In the genomic region with DNA sequence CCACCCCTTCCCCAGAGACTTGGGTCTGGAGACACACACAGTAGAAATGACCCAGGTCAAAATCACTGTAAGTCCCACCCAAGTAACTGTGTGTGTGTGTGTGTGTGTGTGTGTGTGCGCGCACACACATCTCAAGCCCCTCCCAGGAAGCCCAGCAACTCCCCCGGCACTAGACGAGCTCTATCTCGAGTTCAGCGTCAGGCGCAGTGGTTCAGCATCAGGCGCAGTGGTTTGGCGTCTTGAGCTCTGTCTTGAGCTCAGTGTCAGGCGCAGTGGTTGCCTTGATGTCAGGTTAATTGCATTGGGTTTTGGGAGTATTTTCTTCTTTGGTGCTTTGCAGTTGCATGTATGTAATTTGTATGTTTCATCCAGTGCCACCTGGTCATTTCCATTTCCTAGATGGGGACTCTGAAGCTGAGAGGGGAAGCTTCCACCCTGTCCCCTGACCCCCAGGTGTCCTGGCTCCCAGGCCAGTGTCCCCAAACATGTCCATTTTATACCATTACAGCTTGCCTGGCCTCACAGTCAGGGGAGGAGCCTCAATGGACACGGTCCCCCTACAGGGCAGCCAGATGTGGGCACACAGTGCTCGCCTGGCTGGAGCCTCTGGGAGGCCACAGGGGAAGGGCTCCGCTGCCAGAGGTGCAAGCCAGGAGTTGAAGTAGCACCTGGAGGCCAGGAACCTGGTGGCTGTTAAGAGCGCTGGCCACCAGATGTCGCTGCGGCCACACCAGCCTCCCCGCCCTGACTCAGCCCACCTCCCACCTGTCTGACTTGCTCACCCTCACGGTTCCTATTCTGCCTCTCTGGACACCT, we compare ENCODE assay signal across 1 cellular context.
TF ChIP-seq lines count a peak whose summit lies in the region.

No MANE protein-coding gene starts in this region.

TF ChIP-seq in HepG2, 621 proteins besides CTCF, POLR2A, EP300 and RAD21 (continued from another document and continues in another):
- TF ChIP-seq, protein P1, sequence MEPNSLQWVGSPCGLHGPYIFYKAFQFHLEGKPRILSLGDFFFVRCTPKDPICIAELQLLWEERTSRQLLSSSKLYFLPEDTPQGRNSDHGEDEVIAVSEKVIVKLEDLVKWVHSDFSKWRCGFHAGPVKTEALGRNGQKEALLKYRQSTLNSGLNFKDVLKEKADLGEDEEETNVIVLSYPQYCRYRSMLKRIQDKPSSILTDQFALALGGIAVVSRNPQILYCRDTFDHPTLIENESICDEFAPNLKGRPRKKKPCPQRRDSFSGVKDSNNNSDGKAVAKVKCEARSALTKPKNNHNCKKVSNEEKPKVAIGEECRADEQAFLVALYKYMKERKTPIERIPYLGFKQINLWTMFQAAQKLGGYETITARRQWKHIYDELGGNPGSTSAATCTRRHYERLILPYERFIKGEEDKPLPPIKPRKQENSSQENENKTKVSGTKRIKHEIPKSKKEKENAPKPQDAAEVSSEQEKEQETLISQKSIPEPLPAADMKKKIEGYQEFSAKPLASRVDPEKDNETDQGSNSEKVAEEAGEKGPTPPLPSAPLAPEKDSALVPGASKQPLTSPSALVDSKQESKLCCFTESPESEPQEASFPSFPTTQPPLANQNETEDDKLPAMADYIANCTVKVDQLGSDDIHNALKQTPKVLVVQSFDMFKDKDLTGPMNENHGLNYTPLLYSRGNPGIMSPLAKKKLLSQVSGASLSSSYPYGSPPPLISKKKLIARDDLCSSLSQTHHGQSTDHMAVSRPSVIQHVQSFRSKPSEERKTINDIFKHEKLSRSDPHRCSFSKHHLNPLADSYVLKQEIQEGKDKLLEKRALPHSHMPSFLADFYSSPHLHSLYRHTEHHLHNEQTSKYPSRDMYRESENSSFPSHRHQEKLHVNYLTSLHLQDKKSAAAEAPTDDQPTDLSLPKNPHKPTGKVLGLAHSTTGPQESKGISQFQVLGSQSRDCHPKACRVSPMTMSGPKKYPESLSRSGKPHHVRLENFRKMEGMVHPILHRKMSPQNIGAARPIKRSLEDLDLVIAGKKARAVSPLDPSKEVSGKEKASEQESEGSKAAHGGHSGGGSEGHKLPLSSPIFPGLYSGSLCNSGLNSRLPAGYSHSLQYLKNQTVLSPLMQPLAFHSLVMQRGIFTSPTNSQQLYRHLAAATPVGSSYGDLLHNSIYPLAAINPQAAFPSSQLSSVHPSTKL (CRISPR knock-in tag; IDR thresholded peaks at IDR 0.05): peak; percentile 52; the same call in 1 of the 2 replicates
- no peak for TF ChIP-seq ZNF773 (CRISPR knock-in tag; IDR thresholded peaks at IDR 0.05; ENCODE audit: borderline replicate concordance)
- TF ChIP-seq MATR3 (CRISPR knock-in tag; IDR thresholded peaks at IDR 0.05): 0 out of 2 replicates have a peak, but pooled peaks have one; percentile 78
- TF ChIP-seq ZFP36L2 (CRISPR knock-in tag; IDR thresholded peaks at IDR 0.05): no peak
- 0 out of 2 replicates have a peak, but pooled peaks have one; percentile 44 for TF ChIP-seq ZSCAN9 (CRISPR knock-in tag; IDR thresholded peaks at IDR 0.05; ENCODE audit: borderline replicate concordance)
- no peak for TF ChIP-seq HES4 (CRISPR knock-in tag; IDR thresholded peaks at IDR 0.05; ENCODE audit: borderline replicate concordance)
- TF ChIP-seq HOXA3 (CRISPR knock-in tag; IDR thresholded peaks at IDR 0.05): 0 out of 2 replicates have a peak, but pooled peaks have one; percentile 19
- TF ChIP-seq HOXD1 (CRISPR knock-in tag; IDR thresholded peaks at IDR 0.05): no peak
- TF ChIP-seq ZNF431 (CRISPR knock-in tag; IDR thresholded peaks at IDR 0.05; ENCODE audit: borderline replicate concordance, low read depth): no peak
- TF ChIP-seq, protein P2, sequence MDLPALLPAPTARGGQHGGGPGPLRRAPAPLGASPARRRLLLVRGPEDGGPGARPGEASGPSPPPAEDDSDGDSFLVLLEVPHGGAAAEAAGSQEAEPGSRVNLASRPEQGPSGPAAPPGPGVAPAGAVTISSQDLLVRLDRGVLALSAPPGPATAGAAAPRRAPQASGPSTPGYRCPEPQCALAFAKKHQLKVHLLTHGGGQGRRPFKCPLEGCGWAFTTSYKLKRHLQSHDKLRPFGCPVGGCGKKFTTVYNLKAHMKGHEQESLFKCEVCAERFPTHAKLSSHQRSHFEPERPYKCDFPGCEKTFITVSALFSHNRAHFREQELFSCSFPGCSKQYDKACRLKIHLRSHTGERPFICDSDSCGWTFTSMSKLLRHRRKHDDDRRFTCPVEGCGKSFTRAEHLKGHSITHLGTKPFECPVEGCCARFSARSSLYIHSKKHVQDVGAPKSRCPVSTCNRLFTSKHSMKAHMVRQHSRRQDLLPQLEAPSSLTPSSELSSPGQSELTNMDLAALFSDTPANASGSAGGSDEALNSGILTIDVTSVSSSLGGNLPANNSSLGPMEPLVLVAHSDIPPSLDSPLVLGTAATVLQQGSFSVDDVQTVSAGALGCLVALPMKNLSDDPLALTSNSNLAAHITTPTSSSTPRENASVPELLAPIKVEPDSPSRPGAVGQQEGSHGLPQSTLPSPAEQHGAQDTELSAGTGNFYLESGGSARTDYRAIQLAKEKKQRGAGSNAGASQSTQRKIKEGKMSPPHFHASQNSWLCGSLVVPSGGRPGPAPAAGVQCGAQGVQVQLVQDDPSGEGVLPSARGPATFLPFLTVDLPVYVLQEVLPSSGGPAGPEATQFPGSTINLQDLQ (CRISPR knock-in tag; IDR thresholded peaks at IDR 0.05): 0 out of 2 replicates have a peak, but pooled peaks have one; percentile 40
- TF ChIP-seq, protein P3, sequence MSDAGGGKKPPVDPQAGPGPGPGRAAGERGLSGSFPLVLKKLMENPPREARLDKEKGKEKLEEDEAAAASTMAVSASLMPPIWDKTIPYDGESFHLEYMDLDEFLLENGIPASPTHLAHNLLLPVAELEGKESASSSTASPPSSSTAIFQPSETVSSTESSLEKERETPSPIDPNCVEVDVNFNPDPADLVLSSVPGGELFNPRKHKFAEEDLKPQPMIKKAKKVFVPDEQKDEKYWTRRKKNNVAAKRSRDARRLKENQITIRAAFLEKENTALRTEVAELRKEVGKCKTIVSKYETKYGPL (CRISPR knock-in tag; IDR thresholded peaks at IDR 0.05): no peak
- TF ChIP-seq, protein P4, sequence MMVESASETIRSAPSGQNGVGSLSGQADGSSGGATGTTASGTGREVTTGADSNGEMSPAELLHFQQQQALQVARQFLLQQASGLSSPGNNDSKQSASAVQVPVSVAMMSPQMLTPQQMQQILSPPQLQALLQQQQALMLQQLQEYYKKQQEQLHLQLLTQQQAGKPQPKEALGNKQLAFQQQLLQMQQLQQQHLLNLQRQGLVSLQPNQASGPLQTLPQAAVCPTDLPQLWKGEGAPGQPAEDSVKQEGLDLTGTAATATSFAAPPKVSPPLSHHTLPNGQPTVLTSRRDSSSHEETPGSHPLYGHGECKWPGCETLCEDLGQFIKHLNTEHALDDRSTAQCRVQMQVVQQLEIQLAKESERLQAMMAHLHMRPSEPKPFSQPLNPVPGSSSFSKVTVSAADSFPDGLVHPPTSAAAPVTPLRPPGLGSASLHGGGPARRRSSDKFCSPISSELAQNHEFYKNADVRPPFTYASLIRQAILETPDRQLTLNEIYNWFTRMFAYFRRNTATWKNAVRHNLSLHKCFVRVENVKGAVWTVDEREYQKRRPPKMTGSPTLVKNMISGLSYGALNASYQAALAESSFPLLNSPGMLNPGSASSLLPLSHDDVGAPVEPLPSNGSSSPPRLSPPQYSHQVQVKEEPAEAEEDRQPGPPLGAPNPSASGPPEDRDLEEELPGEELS (CRISPR knock-in tag; IDR thresholded peaks at IDR 0.05): no peak
- TF ChIP-seq EHMT2 (IDR thresholded peaks at IDR 0.05; ENCODE audit: borderline replicate concordance, low read depth, low read length): no peak
- TF ChIP-seq, protein P5, sequence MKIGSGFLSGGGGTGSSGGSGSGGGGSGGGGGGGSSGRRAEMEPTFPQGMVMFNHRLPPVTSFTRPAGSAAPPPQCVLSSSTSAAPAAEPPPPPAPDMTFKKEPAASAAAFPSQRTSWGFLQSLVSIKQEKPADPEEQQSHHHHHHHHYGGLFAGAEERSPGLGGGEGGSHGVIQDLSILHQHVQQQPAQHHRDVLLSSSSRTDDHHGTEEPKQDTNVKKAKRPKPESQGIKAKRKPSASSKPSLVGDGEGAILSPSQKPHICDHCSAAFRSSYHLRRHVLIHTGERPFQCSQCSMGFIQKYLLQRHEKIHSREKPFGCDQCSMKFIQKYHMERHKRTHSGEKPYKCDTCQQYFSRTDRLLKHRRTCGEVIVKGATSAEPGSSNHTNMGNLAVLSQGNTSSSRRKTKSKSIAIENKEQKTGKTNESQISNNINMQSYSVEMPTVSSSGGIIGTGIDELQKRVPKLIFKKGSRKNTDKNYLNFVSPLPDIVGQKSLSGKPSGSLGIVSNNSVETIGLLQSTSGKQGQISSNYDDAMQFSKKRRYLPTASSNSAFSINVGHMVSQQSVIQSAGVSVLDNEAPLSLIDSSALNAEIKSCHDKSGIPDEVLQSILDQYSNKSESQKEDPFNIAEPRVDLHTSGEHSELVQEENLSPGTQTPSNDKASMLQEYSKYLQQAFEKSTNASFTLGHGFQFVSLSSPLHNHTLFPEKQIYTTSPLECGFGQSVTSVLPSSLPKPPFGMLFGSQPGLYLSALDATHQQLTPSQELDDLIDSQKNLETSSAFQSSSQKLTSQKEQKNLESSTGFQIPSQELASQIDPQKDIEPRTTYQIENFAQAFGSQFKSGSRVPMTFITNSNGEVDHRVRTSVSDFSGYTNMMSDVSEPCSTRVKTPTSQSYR (CRISPR knock-in tag; IDR thresholded peaks at IDR 0.05; ENCODE audit: borderline replicate concordance): no peak
- TF ChIP-seq PHF20 (CRISPR knock-in tag; IDR thresholded peaks at IDR 0.05): no peak
- TF ChIP-seq, protein P6, sequence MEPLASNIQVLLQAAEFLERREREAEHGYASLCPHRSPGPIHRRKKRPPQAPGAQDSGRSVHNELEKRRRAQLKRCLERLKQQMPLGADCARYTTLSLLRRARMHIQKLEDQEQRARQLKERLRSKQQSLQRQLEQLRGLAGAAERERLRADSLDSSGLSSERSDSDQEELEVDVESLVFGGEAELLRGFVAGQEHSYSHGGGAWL (CRISPR knock-in tag; IDR thresholded peaks at IDR 0.05): peak; percentile 86
- no peak for TF ChIP-seq RNF2 (conservative IDR thresholded peaks at IDR 0.05; ENCODE audit: low read depth)
- TF ChIP-seq ZNF124 (CRISPR knock-in tag; IDR thresholded peaks at IDR 0.05): 0 out of 2 replicates have a peak, but pooled peaks have one; percentile 53
- no peak for TF ChIP-seq MTF2 (CRISPR knock-in tag; IDR thresholded peaks at IDR 0.05; ENCODE audit: borderline replicate concordance)
- TF ChIP-seq ZNF543 (CRISPR knock-in tag; IDR thresholded peaks at IDR 0.05): no peak
- no peak for TF ChIP-seq ZBTB3 (CRISPR knock-in tag; IDR thresholded peaks at IDR 0.05; ENCODE audit: borderline replicate concordance, low read depth)
- TF ChIP-seq, protein P7, sequence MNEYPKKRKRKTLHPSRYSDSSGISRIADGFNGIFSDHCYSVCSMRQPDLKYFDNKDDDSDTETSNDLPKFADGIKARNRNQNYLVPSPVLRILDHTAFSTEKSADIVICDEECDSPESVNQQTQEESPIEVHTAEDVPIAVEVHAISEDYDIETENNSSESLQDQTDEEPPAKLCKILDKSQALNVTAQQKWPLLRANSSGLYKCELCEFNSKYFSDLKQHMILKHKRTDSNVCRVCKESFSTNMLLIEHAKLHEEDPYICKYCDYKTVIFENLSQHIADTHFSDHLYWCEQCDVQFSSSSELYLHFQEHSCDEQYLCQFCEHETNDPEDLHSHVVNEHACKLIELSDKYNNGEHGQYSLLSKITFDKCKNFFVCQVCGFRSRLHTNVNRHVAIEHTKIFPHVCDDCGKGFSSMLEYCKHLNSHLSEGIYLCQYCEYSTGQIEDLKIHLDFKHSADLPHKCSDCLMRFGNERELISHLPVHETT (CRISPR knock-in tag; conservative IDR thresholded peaks at IDR 0.05): no peak
- TF ChIP-seq ZNF780A (CRISPR knock-in tag; IDR thresholded peaks at IDR 0.05): no peak
- TF ChIP-seq, protein P8, sequence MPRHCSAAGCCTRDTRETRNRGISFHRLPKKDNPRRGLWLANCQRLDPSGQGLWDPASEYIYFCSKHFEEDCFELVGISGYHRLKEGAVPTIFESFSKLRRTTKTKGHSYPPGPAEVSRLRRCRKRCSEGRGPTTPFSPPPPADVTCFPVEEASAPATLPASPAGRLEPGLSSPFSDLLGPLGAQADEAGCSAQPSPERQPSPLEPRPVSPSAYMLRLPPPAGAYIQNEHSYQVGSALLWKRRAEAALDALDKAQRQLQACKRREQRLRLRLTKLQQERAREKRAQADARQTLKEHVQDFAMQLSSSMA (CRISPR knock-in tag; IDR thresholded peaks at IDR 0.05): no peak
- TF ChIP-seq, protein P9, sequence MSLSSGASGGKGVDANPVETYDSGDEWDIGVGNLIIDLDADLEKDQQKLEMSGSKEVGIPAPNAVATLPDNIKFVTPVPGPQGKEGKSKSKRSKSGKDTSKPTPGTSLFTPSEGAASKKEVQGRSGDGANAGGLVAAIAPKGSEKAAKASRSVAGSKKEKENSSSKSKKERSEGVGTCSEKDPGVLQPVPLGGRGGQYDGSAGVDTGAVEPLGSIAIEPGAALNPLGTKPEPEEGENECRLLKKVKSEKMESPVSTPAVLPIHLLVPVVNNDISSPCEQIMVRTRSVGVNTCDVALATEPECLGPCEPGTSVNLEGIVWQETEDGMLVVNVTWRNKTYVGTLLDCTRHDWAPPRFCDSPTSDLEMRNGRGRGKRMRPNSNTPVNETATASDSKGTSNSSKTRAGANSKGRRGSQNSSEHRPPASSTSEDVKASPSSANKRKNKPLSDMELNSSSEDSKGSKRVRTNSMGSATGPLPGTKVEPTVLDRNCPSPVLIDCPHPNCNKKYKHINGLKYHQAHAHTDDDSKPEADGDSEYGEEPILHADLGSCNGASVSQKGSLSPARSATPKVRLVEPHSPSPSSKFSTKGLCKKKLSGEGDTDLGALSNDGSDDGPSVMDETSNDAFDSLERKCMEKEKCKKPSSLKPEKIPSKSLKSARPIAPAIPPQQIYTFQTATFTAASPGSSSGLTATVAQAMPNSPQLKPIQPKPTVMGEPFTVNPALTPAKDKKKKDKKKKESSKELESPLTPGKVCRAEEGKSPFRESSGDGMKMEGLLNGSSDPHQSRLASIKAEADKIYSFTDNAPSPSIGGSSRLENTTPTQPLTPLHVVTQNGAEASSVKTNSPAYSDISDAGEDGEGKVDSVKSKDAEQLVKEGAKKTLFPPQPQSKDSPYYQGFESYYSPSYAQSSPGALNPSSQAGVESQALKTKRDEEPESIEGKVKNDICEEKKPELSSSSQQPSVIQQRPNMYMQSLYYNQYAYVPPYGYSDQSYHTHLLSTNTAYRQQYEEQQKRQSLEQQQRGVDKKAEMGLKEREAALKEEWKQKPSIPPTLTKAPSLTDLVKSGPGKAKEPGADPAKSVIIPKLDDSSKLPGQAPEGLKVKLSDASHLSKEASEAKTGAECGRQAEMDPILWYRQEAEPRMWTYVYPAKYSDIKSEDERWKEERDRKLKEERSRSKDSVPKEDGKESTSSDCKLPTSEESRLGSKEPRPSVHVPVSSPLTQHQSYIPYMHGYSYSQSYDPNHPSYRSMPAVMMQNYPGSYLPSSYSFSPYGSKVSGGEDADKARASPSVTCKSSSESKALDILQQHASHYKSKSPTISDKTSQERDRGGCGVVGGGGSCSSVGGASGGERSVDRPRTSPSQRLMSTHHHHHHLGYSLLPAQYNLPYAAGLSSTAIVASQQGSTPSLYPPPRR (CRISPR knock-in tag; IDR thresholded peaks at IDR 0.05; ENCODE audit: borderline replicate concordance): no peak
- TF ChIP-seq RFX1 (IDR thresholded peaks at IDR 0.05): no peak
- TF ChIP-seq, protein P10, sequence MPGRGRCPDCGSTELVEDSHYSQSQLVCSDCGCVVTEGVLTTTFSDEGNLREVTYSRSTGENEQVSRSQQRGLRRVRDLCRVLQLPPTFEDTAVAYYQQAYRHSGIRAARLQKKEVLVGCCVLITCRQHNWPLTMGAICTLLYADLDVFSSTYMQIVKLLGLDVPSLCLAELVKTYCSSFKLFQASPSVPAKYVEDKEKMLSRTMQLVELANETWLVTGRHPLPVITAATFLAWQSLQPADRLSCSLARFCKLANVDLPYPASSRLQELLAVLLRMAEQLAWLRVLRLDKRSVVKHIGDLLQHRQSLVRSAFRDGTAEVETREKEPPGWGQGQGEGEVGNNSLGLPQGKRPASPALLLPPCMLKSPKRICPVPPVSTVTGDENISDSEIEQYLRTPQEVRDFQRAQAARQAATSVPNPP (CRISPR knock-in tag; IDR thresholded peaks at IDR 0.05): no peak
- no peak for TF ChIP-seq CCDC6 (CRISPR knock-in tag; IDR thresholded peaks at IDR 0.05)
